ENCODE assay signal across 1 cellular context in genomic region chr12:96143392-96143791, GRCh38.
TF ChIP-seq lines count a peak whose summit lies in the region.

No MANE protein-coding gene starts in this region.

TF ChIP-seq in GM23338, 12 proteins besides CTCF, POLR2A, EP300 and RAD21 (continued from another document):
- TF ChIP-seq ZNF462 (CRISPR knock-in tag; IDR thresholded peaks at IDR 0.05) (no peak), ZNF114 (CRISPR knock-in tag; IDR thresholded peaks at IDR 0.05) (no peak)
